Comparison of ENCODE assay signal across 8 cellular contexts in genomic region chr12:87274594-87275245, GRCh38.
DNase-seq lines count a peak whose midpoint lies in the region; ATAC-seq and TF ChIP-seq lines count a peak whose summit lies in the region.

No MANE protein-coding gene starts in this region.

- H3K36me3 Mint-ChIP-seq in memory B cell, result no peaks in the 10 kb centered on the region

- peak; percentile 81 for TF ChIP-seq CTCF in VCaP (conservative IDR thresholded peaks at IDR 0.05)

- H3K4me1 Mint-ChIP-seq in memory B cell, result no peaks in the 10 kb centered on the region

- H3K27me3 Mint-ChIP-seq in memory B cell, result no peaks in the 10 kb centered on the region

- H3K9me3 Mint-ChIP-seq in memory B cell, result no peaks in the 10 kb centered on the region

- H3K27ac ChIP-seq in VCaP, result no peak overlapping the region

- DNase-seq in A172 (ENCODE audit: low spot score) (peak; percentile 39), memory B cell (ENCODE audit: low spot score in 2 of 2) (no peak), 8988T (no peak), activated T-cell treated with anti-CD3 and anti-CD28 coated beads for 4 hours (no peak)

- H3K27ac Mint-ChIP-seq in memory B cell, result no peak overlapping the region

- no peak for TF ChIP-seq POLR2A in GM18505 (IDR thresholded peaks at IDR 0.05; ENCODE audit: borderline replicate concordance, extremely low read depth, insufficient read depth, insufficient read length)

- no peak overlapping the region for H3K4me3 Mint-ChIP-seq in memory B cell

- ATAC-seq in GM18505 (IDR thresholded peaks at IDR 0.05; ENCODE audit: unreplicated experiment) (peak; percentile 89), HG03196 (IDR thresholded peaks at IDR 0.05; ENCODE audit: unreplicated experiment) (peak; percentile 68), memory B cell (ENCODE audit: low read depth) (peak; percentile 68), GM19397 (IDR thresholded peaks at IDR 0.05; ENCODE audit: unreplicated experiment) (no peak)
